Comparison of ENCODE assay signal across 8 cellular contexts in genomic region chr6:5302220-5302946, GRCh38. TPM values are rescaled to one million over a fixed set of nuclear protein-coding genes. Genes with fewer than 3 reads are reported as not detected.
DNase-seq lines count a peak whose midpoint lies in the region; ATAC-seq and TF ChIP-seq lines count a peak whose summit lies in the region.

No MANE protein-coding gene starts in this region.

- H3K4me1 ChIP-seq in HAP-1, result peaks cover 16% of the 10 kb centered on the region

- DNase-seq in activated T-cell treated with anti-CD3 and anti-CD28 coated beads for 24 hours (ENCODE audit: low read depth) (peak; percentile 29), activated T-cell treated with anti-CD3 and anti-CD28 coated beads for 4 hours (no peak), WERI-Rb-1 (peak; percentile 82), HAP-1 (ENCODE audit: low spot score in 2 of 2) (no peak), NCI-H146 (lab: John Stamatoyannopoulos, UW) (no peak), dermis blood vessel endothelial cell (no peak)
- no peak for DNase-seq in natural killer cell treated with Interleukin-12 subunit alpha and Interleukin-12 subunit beta and Interleukin-15 and Interleukin-18, amount 100 ng/mL, for 72 hours (ENCODE audit: low spot score)

- in situ Hi-C loops in HAP-1 (cut with MboI; ENCODE audit: low sequenced_read_pairs), result no loop called here

- H3K27me3 ChIP-seq in WERI-Rb-1 (ENCODE audit: insufficient read depth, low read depth, severe bottlenecking) (no peaks in the 10 kb centered on the region), HAP-1 (ENCODE audit: low read depth) (no peaks in the 10 kb centered on the region)

- H3K9me3 ChIP-seq in WERI-Rb-1 (ENCODE audit: severe bottlenecking), result no peaks in the 10 kb centered on the region
- no peaks in the 10 kb centered on the region for H3K9me3 ChIP-seq in HAP-1

- H3K27me3 Mint-ChIP-seq in natural killer cell treated with Interleukin-12 subunit alpha and Interleukin-12 subunit beta and Interleukin-15 and Interleukin-18, amount 100 ng/mL, for 72 hours, result no peaks in the 10 kb centered on the region

- H3K36me3 Mint-ChIP-seq in natural killer cell treated with Interleukin-12 subunit alpha and Interleukin-12 subunit beta and Interleukin-15 and Interleukin-18, amount 100 ng/mL, for 72 hours, result no peaks in the 10 kb centered on the region

- H3K27ac ChIP-seq in WERI-Rb-1, result peak overlapping the region; percentile 22

- H3K36me3 ChIP-seq in WERI-Rb-1 (no peaks in the 10 kb centered on the region), HAP-1 (replicated peaks) (no peaks in the 10 kb centered on the region)

- H3K9me3 Mint-ChIP-seq in natural killer cell treated with Interleukin-12 subunit alpha and Interleukin-12 subunit beta and Interleukin-15 and Interleukin-18, amount 100 ng/mL, for 72 hours, result no peaks in the 10 kb centered on the region

- peaks cover 33 to 43% of the 10 kb centered on the region in 2 donors for H3K4me1 Mint-ChIP-seq in natural killer cell treated with Interleukin-12 subunit alpha and Interleukin-12 subunit beta and Interleukin-15 and Interleukin-18, amount 100 ng/mL, for 72 hours (ENCODE audit: low read depth in 2 of 2)

- peak overlapping the region; percentile 74 for H3K4me3 Mint-ChIP-seq in natural killer cell treated with Interleukin-12 subunit alpha and Interleukin-12 subunit beta and Interleukin-15 and Interleukin-18, amount 100 ng/mL, for 72 hours

- no peak overlapping the region for H3K4me3 ChIP-seq in WERI-Rb-1 (ENCODE audit: low read depth, low read length)
- H3K4me3 ChIP-seq in HAP-1, result no peak overlapping the region

- ATAC-seq in HG02763 (IDR thresholded peaks at IDR 0.05; ENCODE audit: unreplicated experiment), result peak; percentile 77
- ATAC-seq in natural killer cell treated with Interleukin-12 subunit alpha and Interleukin-12 subunit beta and Interleukin-15 and Interleukin-18, amount 100 ng/mL, for 72 hours, result peak; percentile 90 to 97

- peak overlapping the region; percentile 40 to 57 for H3K27ac Mint-ChIP-seq in natural killer cell treated with Interleukin-12 subunit alpha and Interleukin-12 subunit beta and Interleukin-15 and Interleukin-18, amount 100 ng/mL, for 72 hours

- TF ChIP-seq CTCF in WERI-Rb-1 (IDR thresholded peaks at IDR 0.05; ENCODE audit: low read depth, low read length), result no peak

RNA-seq across cellular contexts. Expression of gene FARS2, which starts 41.1 kb away (rescaled TPM):
- total RNA-seq in natural killer cell treated with Interleukin-12 subunit alpha and Interleukin-12 subunit beta and Interleukin-15 and Interleukin-18, amount 100 ng/mL, for 72 hours, result 10 to 100 TPM; 20.4 to 41.7 TPM
- total RNA-seq in dermis blood vessel endothelial cell, result 28.5 and 36.6 TPM in 2 replicates

RNA-seq across cellular contexts. Expression of gene LYRM4, which starts 41.6 kb away (rescaled TPM):
- total RNA-seq in natural killer cell treated with Interleukin-12 subunit alpha and Interleukin-12 subunit beta and Interleukin-15 and Interleukin-18, amount 100 ng/mL, for 72 hours, result 10 to 100 TPM; 27.7 to 43.0 TPM
- total RNA-seq in dermis blood vessel endothelial cell, result 14.4 and 18.5 TPM in 2 replicates

Comparison
In these comparisons a context has a peak if more than half of its experiments do, and no peak if none do; other contexts are left out.
1. DNase-seq: peak in activated T-cell treated with anti-CD3 and anti-CD28 coated beads for 24 hours (single experiment) and WERI-Rb-1 (single experiment); none in activated T-cell treated with anti-CD3 and anti-CD28 coated beads for 4 hours (single experiment), natural killer cell treated with Interleukin-12 subunit alpha and Interleukin-12 subunit beta and Interleukin-15 and Interleukin-18, amount 100 ng/mL, for 72 hours (single experiment), HAP-1 (0 of 2), NCI-H146 (single experiment) and dermis blood vessel endothelial cell (single experiment).